In the genomic region with DNA sequence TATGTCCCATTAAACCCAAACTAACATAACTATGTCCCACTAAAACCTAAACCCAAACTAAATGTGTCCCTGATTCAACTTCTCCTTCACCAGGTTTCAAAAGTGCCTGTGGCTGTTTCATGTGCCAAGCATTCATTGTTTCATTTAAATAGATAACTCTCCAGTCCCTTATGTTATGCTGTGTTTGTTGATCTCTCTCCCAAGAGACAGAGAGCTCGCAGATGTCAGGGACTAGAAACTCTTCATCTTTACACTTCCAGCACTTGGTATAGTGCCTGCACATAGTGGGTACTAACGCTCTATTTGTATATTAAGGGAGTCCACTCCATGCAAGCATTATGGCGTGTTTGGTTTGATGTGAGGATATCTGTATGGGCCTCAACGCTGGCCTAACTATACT, we compare ENCODE assay signal across 25 cellular contexts.
"Had no signal": no experiment of that assay in that cellular context is flagged by ENCODE, and none has a peak within 500 bp of the region (broad histone marks: within the 10 kb centered on the region; RNA-seq: fewer than 3 reads in every experiment).

No MANE protein-coding gene starts in this region.

- H3K27ac Mint-ChIP-seq: immature natural killer cell, mesothelial cell of epicardium had no signal

- H3K4me3 Mint-ChIP-seq: immature natural killer cell, mesothelial cell of epicardium, naive B cell had no signal

- H3K36me3 ChIP-seq: esophagus squamous epithelium, gastrocnemius medialis, heart right ventricle, left ventricle myocardium inferior, lower lobe of right lung had no signal

- ATAC-seq: gastrocnemius medialis, left colon, left lobe of liver, lower lobe of right lung, mucosa of descending colon had no signal

- H3K27me3 Mint-ChIP-seq: naive B cell had no signal

- H3K9me3 Mint-ChIP-seq: naive B cell had no signal

- H3K4me1 Mint-ChIP-seq: immature natural killer cell, mesothelial cell of epicardium, naive B cell had no signal

- H3K27ac ChIP-seq: coronary artery, dorsolateral prefrontal cortex, esophagus squamous epithelium, gastrocnemius medialis, heart right ventricle, left ventricle myocardium inferior, lower lobe of right lung had no signal

- H3K9me3 ChIP-seq: esophagus squamous epithelium, gastrocnemius medialis, lower lobe of right lung, mucosa of descending colon had no signal

- H3K36me3 Mint-ChIP-seq: immature natural killer cell, mesothelial cell of epicardium, naive B cell had no signal

- H3K4me3 ChIP-seq: coronary artery, dorsolateral prefrontal cortex, esophagus squamous epithelium, gastrocnemius medialis, heart right ventricle, left ventricle myocardium inferior, lower lobe of right lung, mucosa of descending colon had no signal

- DNase-seq: dermis blood vessel endothelial cell; dorsolateral prefrontal cortex; effector CD4-positive, alpha-beta T cell; effector memory CD4-positive, alpha-beta T cell; esophagus squamous epithelium; foreskin fibroblast; foreskin melanocyte; gastrocnemius medialis; glutamatergic neuron; head of caudate nucleus; heart right ventricle; hippocampal formation; immature natural killer cell; islet precursor cell; kidney; kidney glomerular epithelial cell; left colon; left ventricle myocardium inferior; lower lobe of right lung; mesenchymal stem cell; mucosa of descending colon; naive B cell had no signal

- H3K4me1 ChIP-seq: esophagus squamous epithelium, gastrocnemius medialis, heart right ventricle, lower lobe of right lung had no signal

- H3K27me3 ChIP-seq: dorsolateral prefrontal cortex, esophagus squamous epithelium, gastrocnemius medialis, heart right ventricle had no signal
